In the genomic region with DNA sequence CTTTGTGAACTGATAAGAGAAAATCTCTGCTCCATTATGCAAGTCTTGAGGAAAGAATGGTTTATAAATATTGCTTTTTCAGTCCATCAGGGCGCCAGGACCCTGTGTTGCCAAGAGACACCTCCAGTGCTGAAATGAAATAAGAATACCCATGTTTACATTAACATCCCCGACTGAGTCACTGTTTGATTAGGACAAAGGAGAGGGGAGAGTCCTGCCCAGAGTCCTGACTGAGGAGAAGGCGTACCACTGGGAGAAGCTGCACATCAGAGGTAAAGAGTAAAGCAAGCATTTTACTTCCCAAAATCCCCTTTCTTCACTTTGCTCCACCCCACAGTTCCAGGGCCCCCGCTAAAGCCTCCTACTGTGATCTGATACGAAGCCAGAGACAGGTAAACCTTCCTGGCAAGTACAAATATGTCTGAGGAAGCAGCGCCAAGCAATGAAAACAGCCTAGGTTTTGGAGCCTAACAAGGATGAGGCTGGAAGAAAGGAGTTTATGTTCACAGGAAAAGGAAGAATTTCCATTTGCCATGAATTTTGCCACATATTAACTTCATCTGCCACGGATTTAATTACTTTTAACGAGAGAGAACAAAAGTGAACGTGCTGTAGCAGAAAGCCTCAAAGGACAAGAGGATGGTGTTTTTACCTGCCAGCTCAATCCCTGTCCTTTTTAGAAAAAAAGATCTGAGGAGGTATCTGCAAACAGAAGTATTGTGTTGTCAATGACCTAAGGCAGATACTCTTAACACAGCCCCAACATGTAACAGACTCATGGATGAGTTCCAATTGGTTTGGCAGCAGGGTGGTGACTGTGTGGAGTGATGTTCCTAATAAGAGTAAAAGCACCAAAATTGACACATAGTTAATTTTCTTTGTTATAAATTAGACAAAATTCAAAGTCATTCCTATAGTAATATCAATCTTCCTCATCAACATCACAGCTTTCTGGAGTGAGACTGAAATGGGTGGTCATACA, we compare ENCODE assay signal across 14 cellular contexts.
DNase-seq lines count a peak whose midpoint lies in the region; ATAC-seq and TF ChIP-seq lines count a peak whose summit lies in the region.
"Had no signal": no experiment of that assay in that cellular context is flagged by ENCODE, and none has a peak within 500 bp of the region (broad histone marks: within the 10 kb centered on the region; RNA-seq: fewer than 3 reads in every experiment).

No MANE protein-coding gene starts in this region.

- H3K4ac ChIP-seq in mesendoderm (ENCODE audit: low read depth, low read length): no peak overlapping the region

- H3K9me3 ChIP-seq in vagina: no peaks in the 10 kb centered on the region
- H3K9me3 ChIP-seq: pancreas had no signal

- no peaks in the 10 kb centered on the region for H3K79me2 ChIP-seq in mesendoderm (ENCODE audit: control insufficient read depth, insufficient read depth, low read length)

- H3K9ac ChIP-seq in mesendoderm (ENCODE audit: low read length): no peak overlapping the region

- peak overlapping the region; percentile 25 for H3K18ac ChIP-seq in mesendoderm (ENCODE audit: low read length)

- H2BK5ac ChIP-seq in mesendoderm (ENCODE audit: low read length): no peak overlapping the region

- TF ChIP-seq CTCF in vagina (IDR thresholded peaks at IDR 0.05): no peak

- no peak overlapping the region for H3K4me2 ChIP-seq in mesendoderm (ENCODE audit: low read length)

- no peaks in the 10 kb centered on the region for H3K79me1 ChIP-seq in mesendoderm (ENCODE audit: low read length)

- TF ChIP-seq POLR2A in vagina (IDR thresholded peaks at IDR 0.05): no peak

- H4K5ac ChIP-seq in mesendoderm (ENCODE audit: low read length): no peak overlapping the region

- H3K56ac ChIP-seq in mesendoderm (ENCODE audit: low read length): no peak overlapping the region

- no peak for ATAC-seq in GM21786 (IDR thresholded peaks at IDR 0.05; ENCODE audit: unreplicated experiment)

- H3K36me3 ChIP-seq in mesendoderm (ENCODE audit: control insufficient read depth, insufficient read depth, low read length): no peaks in the 10 kb centered on the region
- H3K36me3 ChIP-seq in vagina: no peaks in the 10 kb centered on the region
- H3K36me3 ChIP-seq: pancreas had no signal

- H3K27me3 ChIP-seq in mesendoderm (ENCODE audit: insufficient read depth, low read length, poor library complexity): no peaks in the 10 kb centered on the region
- no peaks in the 10 kb centered on the region for H3K27me3 ChIP-seq in vagina
- H3K27me3 ChIP-seq: pancreas had no signal

- H3K23ac ChIP-seq in mesendoderm (ENCODE audit: low read length): no peak overlapping the region

- H2BK15ac ChIP-seq in mesendoderm (replicated peaks; ENCODE audit: low read depth): peak overlapping the region; percentile 57

- intact Hi-C loops in vagina (cut with DNase I): no loop called here

- no CpG with 5 or more reads among the region's 9 CpGs for WGBS in mesendoderm (ENCODE audit: extremely low coverage, insufficient coverage, low lambda C conversion rate)

- H4K8ac ChIP-seq in mesendoderm (ENCODE audit: low read depth, low read length): no peak overlapping the region

- H3K4me3 ChIP-seq in mesendoderm (ENCODE audit: low read length) (no peak overlapping the region), vagina (no peak overlapping the region)
- H3K4me3 ChIP-seq: pancreas had no signal

- H3K27ac ChIP-seq in mesendoderm (ENCODE audit: low read depth, low read length): no peak overlapping the region
- no peak overlapping the region for H3K27ac ChIP-seq in vagina
- H3K27ac ChIP-seq: epithelial cell of prostate, pancreas had no signal

- no peak overlapping the region for H2AK5ac ChIP-seq in mesendoderm (ENCODE audit: low read length)

- DNase-seq in HCEC 1CT (peak; percentile 49), NCI-H2081 (lab: John Stamatoyannopoulos, UW) (peak; percentile 49 to 75), amniotic epithelial cell (ENCODE audit: low read depth) (peak; percentile 16), mesendoderm (peak; percentile 60), vagina (ENCODE audit: extremely low spot score in 2 of 2) (no peak), DMS79 treated with DMSO at 0.1 percent for 48 hours (lab: John Stamatoyannopoulos, UW) (no peak)
- no peak for DNase-seq in activated CD8-positive, alpha-beta memory T cell treated with anti-CD3 and anti-CD28 coated beads for 24 hours
- DNase-seq: activated CD4-positive, alpha-beta T cell treated with anti-CD3 and anti-CD28 coated beads for 1 hour; CD4-positive, alpha-beta T cell; hypothalamus; pancreas; trophoblast cell had no signal

- peaks cover 3% of the 10 kb centered on the region for H3K4me1 ChIP-seq in mesendoderm (ENCODE audit: control insufficient read depth, low read depth, low read length)
- no peaks in the 10 kb centered on the region for H3K4me1 ChIP-seq in vagina

- H2BK120ac ChIP-seq in mesendoderm (ENCODE audit: low read depth, low read length): no peak overlapping the region

Comparison
In these comparisons a context has a peak if more than half of its experiments do, and no peak if none do; other contexts are left out.
1. DNase-seq: peak in HCEC 1CT (single experiment), NCI-H2081 (2 of 2), amniotic epithelial cell (single experiment) and mesendoderm (single experiment); none in vagina (0 of 2), DMS79 treated with DMSO at 0.1 percent for 48 hours (single experiment) and activated CD8-positive, alpha-beta memory T cell treated with anti-CD3 and anti-CD28 coated beads for 24 hours (single experiment).